ENCODE assay signal across 1 cellular context in genomic region chr14:63642229-63642611, GRCh38.
TF ChIP-seq lines count a peak whose summit lies in the region.

No MANE protein-coding gene starts in this region.

TF ChIP-seq in HepG2, 621 proteins besides CTCF, POLR2A, EP300 and RAD21 (continued from another document):
- TF ChIP-seq ZFP91 (CRISPR knock-in tag; IDR thresholded peaks at IDR 0.05; ENCODE audit: borderline replicate concordance) (peak; percentile 35; the same call in 1 of the 2 replicates), ELF4 (CRISPR knock-in tag; IDR thresholded peaks at IDR 0.05; ENCODE audit: borderline replicate concordance) (0 out of 2 replicates have a peak, but pooled peaks have one; percentile 0), HOXD1 (CRISPR knock-in tag; IDR thresholded peaks at IDR 0.05) (0 out of 2 replicates have a peak, but pooled peaks have one; percentile 15), PREB (CRISPR knock-in tag; IDR thresholded peaks at IDR 0.05) (no peak), GMEB1 (CRISPR knock-in tag; IDR thresholded peaks at IDR 0.05; ENCODE audit: borderline replicate concordance) (peak; percentile 91; the same call in 1 of the 2 replicates), GATAD1 (CRISPR knock-in tag; IDR thresholded peaks at IDR 0.05) (peak; percentile 74), ZGPAT (CRISPR knock-in tag; IDR thresholded peaks at IDR 0.05) (no peak), NR0B2 (CRISPR knock-in tag; IDR thresholded peaks at IDR 0.05) (no peak), ELF1 (CRISPR knock-in tag; IDR thresholded peaks at IDR 0.05) (peak; percentile 90), NFKB2 (CRISPR knock-in tag; IDR thresholded peaks at IDR 0.05; ENCODE audit: borderline replicate concordance) (no peak), PHF21A (CRISPR knock-in tag; IDR thresholded peaks at IDR 0.05) (peak; percentile 14; the same call in 1 of the 2 replicates), GZF1 (CRISPR knock-in tag; IDR thresholded peaks at IDR 0.05) (no peak), ZNF879 (CRISPR knock-in tag; IDR thresholded peaks at IDR 0.05) (no peak; the same call in 1 of the 2 replicates), ZNF7 (CRISPR knock-in tag; IDR thresholded peaks at IDR 0.05) (no peak), ZNF543 (CRISPR knock-in tag; IDR thresholded peaks at IDR 0.05) (no peak), ZNF230 (CRISPR knock-in tag; IDR thresholded peaks at IDR 0.05) (no peak), ATF1 (CRISPR knock-in tag; IDR thresholded peaks at IDR 0.05) (peak; percentile 75), CREB1 (IDR thresholded peaks at IDR 0.05) (no peak), CREB1 (CRISPR knock-in tag; IDR thresholded peaks at IDR 0.05) (peak; percentile 90), NFYB (CRISPR knock-in tag; IDR thresholded peaks at IDR 0.05) (peak; percentile 55)
